Comparison of ENCODE assay signal across 21 cellular contexts in genomic region chr13:106753241-106753640, GRCh38.
DNase-seq lines count a peak whose midpoint lies in the region; ATAC-seq and TF ChIP-seq lines count a peak whose summit lies in the region.
"Had no signal": no experiment of that assay in that cellular context is flagged by ENCODE, and none has a peak within 500 bp of the region (broad histone marks: within the 10 kb centered on the region; RNA-seq: fewer than 3 reads in every experiment).

No MANE protein-coding gene starts in this region.

- H3K27ac ChIP-seq in heart left ventricle, result peak overlapping the region in 9 of 12 donors; percentile 11 to 68 (median 38)
- peak overlapping the region in 3 of 4 donors; percentile 4 to 32 (median 32) for H3K27ac ChIP-seq in upper lobe of left lung
- H3K27ac ChIP-seq: coronary artery, KMS-11 had no signal

- peak overlapping the region; percentile 67 for H3K4me3 Mint-ChIP-seq in neural crest cell
- H3K4me3 Mint-ChIP-seq: activated CD8-positive, alpha-beta memory T cell treated with anti-CD3 and anti-CD28 coated beads, Interleukin-2, amount 10 ng/mL, durations not matched to agents 7 days and 5 days; stimulated activated naive CD8-positive, alpha-beta T cell treated with anti-CD3 and anti-CD28 coated beads, Interleukin-15, Interleukin-2, amounts not matched to agents 100 ng/mL and 50 ng/mL, for 24 hours had no signal

- H3K27me3 ChIP-seq in heart left ventricle (no peaks in the 10 kb centered on the region), upper lobe of left lung (no peaks in the 10 kb centered on the region)
- H3K27me3 ChIP-seq: uterus had no signal

- no peaks in the 10 kb centered on the region for H3K27me3 Mint-ChIP-seq in neural crest cell (ENCODE audit: low read depth)

- H3K4me3 ChIP-seq in heart left ventricle, result peak overlapping the region in 1 of 12 donors; percentile 5
- no peak overlapping the region for H3K4me3 ChIP-seq in upper lobe of left lung
- H3K4me3 ChIP-seq: coronary artery, uterus had no signal

- peaks cover 57% of the 10 kb centered on the region for H3K4me1 Mint-ChIP-seq in neural crest cell
- H3K4me1 Mint-ChIP-seq: activated CD8-positive, alpha-beta memory T cell treated with anti-CD3 and anti-CD28 coated beads, Interleukin-2, amount 10 ng/mL, durations not matched to agents 7 days and 5 days had no signal

- DNase-seq in heart left ventricle, result peak in 2 of 5 donors; percentile 26 to 36
- no peak for DNase-seq in cardiac septum (ENCODE audit: low spot score)
- DNase-seq in glomerular endothelial cell (ENCODE audit: extremely low read depth, low read depth, low spot score), result peak; percentile 45
- no peak for DNase-seq in neural crest cell (ENCODE audit: low read depth, low spot score)
- peak in 1 of 2 donors; percentile 53 for DNase-seq in upper lobe of left lung
- DNase-seq: activated CD4-positive, alpha-beta T cell treated with anti-CD3 and anti-CD28 coated beads for 1 hour; activated CD8-positive, alpha-beta memory T cell treated with anti-CD3 and anti-CD28 coated beads, Interleukin-2, amount 10 ng/mL, durations not matched to agents 7 days and 5 days; activated gamma-delta T cell treated with Interleukin-2 at 50 U/mL for 16 hours; aorta; erythroblast; NCI-H1436; NCI-H2227 treated with DMSO at 0.1 percent for 48 hours; stimulated activated CD4-positive, alpha-beta T cell treated with anti-CD3 and anti-CD28 coated beads, Interleukin-15, amount 100 ng/mL, for 24 hours; T-helper 2 cell had no signal

- TF ChIP-seq CTCF in heart left ventricle (IDR thresholded peaks at IDR 0.05), result no peak
- TF ChIP-seq CTCF in neural crest cell (conservative IDR thresholded peaks at IDR 0.05), result no peak
- TF ChIP-seq CTCF in upper lobe of left lung (IDR thresholded peaks at IDR 0.05), result no peak

- TF ChIP-seq POLR2A in heart left ventricle (IDR thresholded peaks at IDR 0.05) (no peak), upper lobe of left lung (IDR thresholded peaks at IDR 0.05) (no peak)

- H3K9me3 ChIP-seq in heart left ventricle, result no peaks in the 10 kb centered on the region
- no peaks in the 10 kb centered on the region for H3K9me3 ChIP-seq in upper lobe of left lung
- H3K9me3 ChIP-seq: uterus had no signal

- peaks cover 0 to 39% (median 10%) of the 10 kb centered on the region in 12 donors for H3K4me1 ChIP-seq in heart left ventricle
- H3K4me1 ChIP-seq in upper lobe of left lung, result peaks cover 0 to 8% (median 1%) of the 10 kb centered on the region in 4 donors
- H3K4me1 ChIP-seq: uterus had no signal

- H3K36me3 Mint-ChIP-seq in neural crest cell (ENCODE audit: low read depth), result no peaks in the 10 kb centered on the region
- H3K36me3 Mint-ChIP-seq: activated CD8-positive, alpha-beta memory T cell treated with anti-CD3 and anti-CD28 coated beads, Interleukin-2, amount 10 ng/mL, durations not matched to agents 7 days and 5 days had no signal

- TF ChIP-seq EP300 in upper lobe of left lung (IDR thresholded peaks at IDR 0.05), result peak in 2 of 4 donors; percentile 38 to 71

- 16 to 36% (median 23%) methylated on average over 6 of the region's 6 CpGs for WGBS in heart left ventricle, 4 donors
- 5 to 7% methylated on average over 6 of the region's 6 CpGs for WGBS in upper lobe of left lung, 2 donors

- intact Hi-C loops in heart left ventricle (cut with DNase I) (loop anchor here in 4 of 10 donors (5.0 to 10.0 kb wide), 4 partner anchors 36 to 164 kb away; no protein-coding TSS in a partner anchor), cardiac septum (cut with DNase I) (no loop called here)

- H3K27ac Mint-ChIP-seq in neural crest cell (ENCODE audit: unreplicated experiment), result peak overlapping the region; percentile 86
- H3K27ac Mint-ChIP-seq: activated CD8-positive, alpha-beta memory T cell treated with anti-CD3 and anti-CD28 coated beads, Interleukin-2, amount 10 ng/mL, durations not matched to agents 7 days and 5 days; stimulated activated naive CD8-positive, alpha-beta T cell treated with anti-CD3 and anti-CD28 coated beads, Interleukin-15, Interleukin-2, amounts not matched to agents 100 ng/mL and 50 ng/mL, for 24 hours had no signal

- ATAC-seq in heart left ventricle (peak in 3 of 4 donors; percentile 61 to 67 (median 65)), upper lobe of left lung (ENCODE audit: low FRiP score in 2 of 2) (no peak), HG02610 (IDR thresholded peaks at IDR 0.05; ENCODE audit: unreplicated experiment) (no peak), HG03460 (IDR thresholded peaks at IDR 0.05; ENCODE audit: unreplicated experiment) (no peak), HG03442 (IDR thresholded peaks at IDR 0.05; ENCODE audit: unreplicated experiment) (no peak)
- ATAC-seq: activated CD8-positive, alpha-beta memory T cell treated with anti-CD3 and anti-CD28 coated beads, Interleukin-2, amount 10 ng/mL, durations not matched to agents 7 days and 5 days had no signal

- H3K36me3 ChIP-seq in heart left ventricle, result no peaks in the 10 kb centered on the region
- no peaks in the 10 kb centered on the region for H3K36me3 ChIP-seq in upper lobe of left lung
- H3K36me3 ChIP-seq: uterus had no signal

- H3K9me3 Mint-ChIP-seq in neural crest cell, result no peaks in the 10 kb centered on the region
- H3K9me3 Mint-ChIP-seq: stimulated activated naive CD8-positive, alpha-beta T cell treated with anti-CD3 and anti-CD28 coated beads, Interleukin-15, Interleukin-2, amounts not matched to agents 100 ng/mL and 50 ng/mL, for 24 hours had no signal

Comparison
In these comparisons a context has a peak if more than half of its experiments do, and no peak if none do; other contexts are left out.
1. ATAC-seq: peak in heart left ventricle (3 of 4); none in upper lobe of left lung (0 of 2), HG02610 (single experiment), HG03460 (single experiment) and HG03442 (single experiment).